ENCODE assay signal across 9 cellular contexts in genomic region chr3:98778852-98779379, GRCh38. TPM values are rescaled to one million over a fixed set of nuclear protein-coding genes. Genes with fewer than 3 reads are reported as not detected.
DNase-seq lines count a peak whose midpoint lies in the region; ATAC-seq, FAIRE-seq and TF ChIP-seq lines count a peak whose summit lies in the region.
"Had no signal": no experiment of that assay in that cellular context is flagged by ENCODE, and none has a peak within 500 bp of the region (broad histone marks: within the 10 kb centered on the region; RNA-seq: fewer than 3 reads in every experiment).

No MANE protein-coding gene starts in this region.

- POLR2A ChIA-PET in RWPE1 (lab: Yijun Ruan, JAX; ENCODE audit: low non-redundant PET), result no interaction called here

- no peak for DNase-seq in GM12892 (ENCODE audit: insufficient read length)
- peak; percentile 65 for DNase-seq in RWPE1 (ENCODE audit: low spot score)
- DNase-seq in fibroblast of the aortic adventitia (ENCODE audit: low read depth), result peak; percentile 99
- DNase-seq in retinal pigment epithelial cell (ENCODE audit: low read depth), result peak; percentile 77
- no peak for DNase-seq in NCI-H1436 treated with DMSO at 0.1 percent for 48 hours (lab: John Stamatoyannopoulos, UW)
- no peak for DNase-seq in NCI-H146 (lab: John Stamatoyannopoulos, UW)
- DNase-seq in ACHN, result no peak

- CTCF ChIA-PET in RWPE1 (lab: Yijun Ruan, JAX), result interaction anchor here (0.6 to 1.0 kb wide), 2 partner anchors 105 to 177 kb away, joined by 3 to 4 read pairs; no protein-coding TSS in a partner anchor

- no peak overlapping the region for H3K4me3 ChIP-seq in fibroblast of the aortic adventitia (ENCODE audit: low read depth, low read length)
- H3K4me3 ChIP-seq in retinal pigment epithelial cell (ENCODE audit: low read length), result no peak overlapping the region
- H3K4me3 ChIP-seq: uterus had no signal

- peak overlapping the region; percentile 24; the same call in 1 of the 2 replicates for H3K27ac ChIP-seq in RWPE1

- peak; percentile 61 for FAIRE-seq in GM12892 (lab: Jason Lieb, UNC)

- in situ Hi-C loops in ACHN (cut with HindIII; ENCODE audit: low pct_ligation_motif_present, low pct_unique_long_range_greater_than_20kb, low sequenced_read_pairs), result no loop called here

- TF ChIP-seq POLR2A in GM12892 (IDR thresholded peaks at IDR 0.05; ENCODE audit: low read depth, low read length), result no peak

- no peak for TF ChIP-seq CTCF in RWPE1 (conservative IDR thresholded peaks at IDR 0.05; ENCODE audit: low read depth)
- TF ChIP-seq CTCF in fibroblast of the aortic adventitia (IDR thresholded peaks at IDR 0.05; ENCODE audit: insufficient read depth, low read length), result no peak
- no peak for TF ChIP-seq CTCF in retinal pigment epithelial cell (conservative IDR thresholded peaks at IDR 0.05; ENCODE audit: low read depth, low read length)

- ATAC-seq in GM18520 (IDR thresholded peaks at IDR 0.05; ENCODE audit: unreplicated experiment), result no peak

RNA-seq across cellular contexts. Expression of gene ST3GAL6, which starts 15.8 kb away (rescaled TPM):
- 39.3 TPM for polyA plus RNA-seq in GM12892 (2012; ENCODE audit: missing spikeins)
- total RNA-seq in fibroblast of the aortic adventitia (ENCODE audit: low replicate concordance), result 2.3 and 3.5 TPM in 2 replicates

Comparison
In these comparisons a context has a peak if more than half of its experiments do, and no peak if none do; other contexts are left out.
1. DNase-seq: peak in RWPE1 (single experiment), fibroblast of the aortic adventitia (single experiment) and retinal pigment epithelial cell (single experiment); none in GM12892 (single experiment), NCI-H1436 treated with DMSO at 0.1 percent for 48 hours (single experiment), NCI-H146 (single experiment) and ACHN (single experiment).